ENCODE assay signal across 16 cellular contexts in the genomic region with DNA sequence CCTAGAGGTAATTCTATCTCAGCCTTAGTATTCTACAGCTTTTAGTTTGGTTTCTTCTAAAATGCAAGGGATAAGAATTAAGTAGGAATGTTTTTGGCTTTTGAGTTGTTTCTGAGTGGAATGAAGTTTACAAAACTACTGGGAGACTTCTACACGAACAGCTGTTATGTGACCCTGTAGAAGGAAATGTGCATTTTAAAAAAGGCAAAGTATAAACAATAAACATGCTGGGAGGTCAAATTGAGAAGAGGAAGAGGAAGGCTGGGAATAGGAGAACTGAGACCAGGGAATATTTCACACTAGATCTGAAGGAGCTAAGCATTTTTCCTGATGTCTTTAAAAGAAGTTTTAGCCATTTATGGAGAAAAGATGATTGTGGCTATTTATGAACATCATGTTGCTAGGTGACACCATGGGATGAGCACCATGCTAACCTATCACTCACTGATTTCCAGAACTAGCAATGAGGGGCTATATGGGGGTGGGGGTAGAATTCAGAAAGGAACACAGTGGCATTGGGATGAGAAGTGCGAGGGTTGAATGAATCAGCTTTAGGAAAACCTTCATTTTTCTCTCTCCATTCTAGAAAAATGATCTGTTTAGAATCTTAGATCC.
A peak's percentile ranks its signal among the peaks of the same experiment; 100 is the strongest.
DNase-seq lines count a peak whose midpoint lies in the region; ATAC-seq and TF ChIP-seq lines count a peak whose summit lies in the region.
"Had no signal": no experiment of that assay in that cellular context is flagged by ENCODE, and none has a peak within 500 bp of the region (broad histone marks: within the 10 kb centered on the region; RNA-seq: fewer than 3 reads in every experiment).

No MANE protein-coding gene starts in this region.

- CTCF ChIA-PET in RWPE1 (lab: Yijun Ruan, JAX) = no interaction called here

- H3K9me3 Mint-ChIP-seq in HFFc6 (no peaks in the 10 kb centered on the region), glutamatergic neuron (ENCODE audit: unreplicated experiment) (no peaks in the 10 kb centered on the region)

- H3K4me1 Mint-ChIP-seq in HFFc6 (ENCODE audit: low read depth) (peaks cover 26% of the 10 kb centered on the region; the same call in 1 of the 2 replicates), glutamatergic neuron (ENCODE audit: low read depth, unreplicated experiment) (peaks cover 7% of the 10 kb centered on the region)
- H3K4me1 Mint-ChIP-seq: naive B cell had no signal

- POLR2A ChIA-PET in RWPE1 (lab: Yijun Ruan, JAX; ENCODE audit: low non-redundant PET) = no interaction called here

- TF ChIP-seq EP300 in sigmoid colon (IDR thresholded peaks at IDR 0.05) = no peak

- peaks cover 0 to 4% of the 10 kb centered on the region in 2 donors for H3K27me3 ChIP-seq in duodenal mucosa (ENCODE audit: control insufficient read depth in 1 of 2, insufficient read depth in 2 of 2, low read length in 2 of 2)
- H3K27me3 ChIP-seq in left lung = no peaks in the 10 kb centered on the region
- H3K27me3 ChIP-seq in sigmoid colon = no peaks in the 10 kb centered on the region

- H3K27me3 Mint-ChIP-seq in HFFc6 (ENCODE audit: insufficient read depth) = no peaks in the 10 kb centered on the region; the same call in 1 of the 2 replicates
- peaks cover 1% of the 10 kb centered on the region for H3K27me3 Mint-ChIP-seq in glutamatergic neuron (ENCODE audit: unreplicated experiment)

- peaks cover 0 to 5% of the 10 kb centered on the region in 2 donors for H3K4me1 ChIP-seq in duodenal mucosa (ENCODE audit: control insufficient read depth in 1 of 2, insufficient read depth in 2 of 2, low read length in 2 of 2)
- no peaks in the 10 kb centered on the region for H3K4me1 ChIP-seq in left lung
- peaks cover 0 to 9% (median 0%) of the 10 kb centered on the region in 4 donors for H3K4me1 ChIP-seq in sigmoid colon

- H3K9me3 ChIP-seq in duodenal mucosa (ENCODE audit: control insufficient read depth in 1 of 2, low read length in 2 of 2) = no peaks in the 10 kb centered on the region
- H3K9me3 ChIP-seq in left lung = no peaks in the 10 kb centered on the region
- H3K9me3 ChIP-seq in sigmoid colon = no peaks in the 10 kb centered on the region

- H3K4me3 Mint-ChIP-seq in HFFc6 (no peak overlapping the region), glutamatergic neuron (ENCODE audit: unreplicated experiment) (no peak overlapping the region)
- H3K4me3 Mint-ChIP-seq: naive B cell had no signal

- TF ChIP-seq CTCF in HFFc6 (IDR thresholded peaks at IDR 0.05) (no peak), left lung (IDR thresholded peaks at IDR 0.05) (no peak), sigmoid colon (IDR thresholded peaks at IDR 0.05) (no peak), RWPE1 (conservative IDR thresholded peaks at IDR 0.05; ENCODE audit: low read depth) (no peak), glutamatergic neuron (IDR thresholded peaks at IDR 0.05; ENCODE audit: partially characterized antibody, unreplicated experiment) (no peak)

- no peaks in the 10 kb centered on the region for H3K36me3 Mint-ChIP-seq in HFFc6 (ENCODE audit: low read depth)
- H3K36me3 Mint-ChIP-seq in glutamatergic neuron (ENCODE audit: unreplicated experiment) = no peaks in the 10 kb centered on the region
- H3K36me3 Mint-ChIP-seq: naive B cell had no signal

- H3K27ac ChIP-seq in duodenal mucosa (ENCODE audit: low read depth, low read length) (peak overlapping the region; percentile 30), left lung (peak overlapping the region in 1 of 2 donors; percentile 23), sigmoid colon (peak overlapping the region in 3 of 4 donors; percentile 6 to 44 (median 11)), RWPE1 (no peak overlapping the region)

- no peaks in the 10 kb centered on the region for H3K36me3 ChIP-seq in duodenal mucosa (ENCODE audit: control insufficient read depth in 1 of 2, insufficient read depth in 2 of 2, low read length in 2 of 2)
- H3K36me3 ChIP-seq in left lung = no peaks in the 10 kb centered on the region
- H3K36me3 ChIP-seq in sigmoid colon = no peaks in the 10 kb centered on the region

- peak; percentile 19 for ATAC-seq in left lung

- DNase-seq in HFFc6 (no peak), left lung (no peak), sigmoid colon (no peak), RWPE1 (ENCODE audit: low spot score) (no peak), glutamatergic neuron (no peak), kidney tubule cell (ENCODE audit: low spot score) (no peak), SW 1271 (lab: John Stamatoyannopoulos, UW) (no peak)
- DNase-seq: activated CD4-positive, alpha-beta T cell treated with anti-CD3 and anti-CD28 coated beads for 4 hours; activated naive CD4-positive, alpha-beta T cell treated with Interleukin-2 at 50 U/mL for 16 hours; COR-L47; H7; naive B cell; SIG-M5; stimulated activated CD4-positive, alpha-beta T cell treated with anti-CD3 and anti-CD28 coated beads, Interleukin-4, amount 100 ng/mL, for 24 hours; trophoblast cell had no signal

- intact Hi-C loops in left lung (cut with DNase I) = no loop called here
- intact Hi-C loops in sigmoid colon (cut with DNase I) = no loop called here

- no peak overlapping the region for H3K9ac ChIP-seq in duodenal mucosa (ENCODE audit: low read depth in 1 of 2, low read length in 2 of 2)

- no peak for TF ChIP-seq POLR2A in sigmoid colon (IDR thresholded peaks at IDR 0.05)

- 70% methylated on average over 2 of the region's 2 CpGs for WGBS in sigmoid colon, 2 donors

- no peak overlapping the region for H3K4me3 ChIP-seq in duodenal mucosa (ENCODE audit: low read depth in 1 of 2, low read length in 2 of 2)
- H3K4me3 ChIP-seq in left lung = no peak overlapping the region
- no peak overlapping the region for H3K4me3 ChIP-seq in sigmoid colon

- H3K27ac Mint-ChIP-seq in HFFc6 (peak overlapping the region; percentile 4; the same call in 1 of the 2 replicates), glutamatergic neuron (ENCODE audit: unreplicated experiment) (no peak overlapping the region)
- H3K27ac Mint-ChIP-seq: naive B cell had no signal
